ENCODE assay signal across 8 cellular contexts in the genomic region with DNA sequence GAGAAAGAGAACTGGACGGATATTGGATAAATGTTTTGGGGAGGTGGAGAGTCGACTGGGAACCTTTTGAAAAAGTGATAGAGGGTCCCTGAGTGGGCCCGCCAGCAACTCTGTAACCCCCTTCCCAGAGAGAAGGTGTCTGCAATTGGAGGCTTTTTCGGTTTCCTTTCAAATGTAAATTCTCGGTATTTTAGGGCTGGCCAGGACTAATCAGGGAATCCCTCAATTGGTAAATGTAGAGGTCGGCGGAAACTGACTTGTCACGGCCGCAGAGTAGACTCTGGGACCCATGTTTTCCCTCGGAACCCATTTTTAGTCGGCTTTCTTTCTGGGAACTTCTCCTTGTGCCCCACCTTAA. TPM values are rescaled to one million over a fixed set of nuclear protein-coding genes. Genes with fewer than 3 reads are reported as not detected.
DNase-seq lines count a peak whose midpoint lies in the region; ATAC-seq and TF ChIP-seq lines count a peak whose summit lies in the region.

No MANE protein-coding gene starts in this region.

- H2BK12ac ChIP-seq in neuronal stem cell (ENCODE audit: low read length), result no peak overlapping the region

- peaks cover 16% of the 10 kb centered on the region; the same call in 1 of the 2 replicates for H3K79me2 ChIP-seq in OCI-LY1 (ENCODE audit: insufficient read depth, low read length)

- H4K91ac ChIP-seq in neuronal stem cell (ENCODE audit: low read depth, low read length, poor library complexity), result no peak overlapping the region

- H4K8ac ChIP-seq in neuronal stem cell (ENCODE audit: low read depth, low read length), result no peak overlapping the region

- peak overlapping the region; percentile 95 for H3K18ac ChIP-seq in neuronal stem cell (ENCODE audit: low read length)

- ATAC-seq in HG02938 (IDR thresholded peaks at IDR 0.05; ENCODE audit: unreplicated experiment), result no peak
- no peak for ATAC-seq in GM21737 (IDR thresholded peaks at IDR 0.05; ENCODE audit: unreplicated experiment)

- H3F3A ChIP-seq in OCI-LY1 (ENCODE audit: insufficient read depth, low read length), result no peaks in the 10 kb centered on the region

- H3K23ac ChIP-seq in neuronal stem cell (ENCODE audit: low read depth, low read length, poor library complexity), result no peak overlapping the region

- no peaks in the 10 kb centered on the region for H3K9me3 ChIP-seq in OCI-LY1 (ENCODE audit: low read length)
- no peaks in the 10 kb centered on the region for H3K9me3 ChIP-seq in neuronal stem cell (replicated peaks in 1 of 2; ENCODE audit: control insufficient read depth in 2 of 2, insufficient read depth in 1 of 2, low read depth in 1 of 2, low read length in 2 of 2)

- H2BK15ac ChIP-seq in neuronal stem cell (ENCODE audit: low read length), result no peak overlapping the region

- peak overlapping the region; percentile 87 for H3K27ac ChIP-seq in OCI-LY1 (ENCODE audit: low read depth, low read length, poor library complexity, severe bottlenecking)
- peak overlapping the region; percentile 6 for H3K27ac ChIP-seq in epithelial cell of prostate
- H3K27ac ChIP-seq in neuronal stem cell (replicated peaks; ENCODE audit: low read length), result peak overlapping the region; percentile 89

- DNase-seq in epithelial cell of prostate (ENCODE audit: low read depth, low spot score) (no peak), neuronal stem cell (ENCODE audit: low spot score) (no peak), GM19240 (ENCODE audit: insufficient read length, low spot score) (no peak)
- DNase-seq in activated effector memory CD4-positive, alpha-beta T cell treated with anti-CD3 and anti-CD28 coated beads, Interleukin-2, amount 50 U/mL, for 16 hours, result no peak

- H3K9me2 ChIP-seq in OCI-LY1 (ENCODE audit: low read depth, low read length), result no peaks in the 10 kb centered on the region

- H3K14ac ChIP-seq in neuronal stem cell (ENCODE audit: low read length), result peak overlapping the region; percentile 49

- TF ChIP-seq CTCF in OCI-LY1 (IDR thresholded peaks at IDR 0.05; ENCODE audit: low read length), result no peak

- peak overlapping the region; percentile 92 for H3K9ac ChIP-seq in OCI-LY1 (ENCODE audit: low read length)
- peak overlapping the region; percentile 94 for H3K9ac ChIP-seq in neuronal stem cell (ENCODE audit: low read depth, low read length, poor library complexity)

- H3K4me2 ChIP-seq in OCI-LY1 (ENCODE audit: low read length), result peak overlapping the region; percentile 79
- peak overlapping the region; percentile 74 for H3K4me2 ChIP-seq in neuronal stem cell (ENCODE audit: insufficient read depth, low read length, poor library complexity, severe bottlenecking)

- H3K4ac ChIP-seq in neuronal stem cell (ENCODE audit: low read length), result no peak overlapping the region

- H2BK5ac ChIP-seq in neuronal stem cell (ENCODE audit: low read length), result peak overlapping the region; percentile 68

- no peak overlapping the region for H2AK5ac ChIP-seq in neuronal stem cell (ENCODE audit: low read depth, low read length)

- WGBS in neuronal stem cell (ENCODE audit: extremely low coverage in 2 of 2, insufficient read length in 2 of 2, insufficient replicate concordance in 1 of 2), 2 donors, result no CpG with 5 or more reads among the region's 11 CpGs

- H3K4me3 ChIP-seq in GM08714 (ENCODE audit: low read length) (peak overlapping the region; percentile 82), OCI-LY1 (ENCODE audit: low read depth, low read length, poor library complexity, severe bottlenecking) (peak overlapping the region; percentile 84), neuronal stem cell (ENCODE audit: low read length in 2 of 2) (peak overlapping the region; percentile 84 to 95)

- no peak overlapping the region for H2AFZ ChIP-seq in OCI-LY1 (ENCODE audit: low read length)
- peak overlapping the region; percentile 81 for H2AFZ ChIP-seq in neuronal stem cell (ENCODE audit: low read length)

- H3K4me1 ChIP-seq in OCI-LY1 (ENCODE audit: insufficient read depth, low read length, severe bottlenecking), result peaks cover 27% of the 10 kb centered on the region
- H3K4me1 ChIP-seq in neuronal stem cell (ENCODE audit: control insufficient read depth in 2 of 2, insufficient read depth in 1 of 2, low read depth in 1 of 2, low read length in 2 of 2), result peaks cover 6 to 13% of the 10 kb centered on the region in 2 donors

- H3K36me3 ChIP-seq in OCI-LY1 (ENCODE audit: insufficient read depth, low read length), result peaks cover 46% of the 10 kb centered on the region
- peaks cover 18 to 49% of the 10 kb centered on the region in 2 donors for H3K36me3 ChIP-seq in neuronal stem cell (replicated peaks in 1 of 2; ENCODE audit: control insufficient read depth in 2 of 2, insufficient read depth in 2 of 2, low read length in 2 of 2)

- H3K79me1 ChIP-seq in neuronal stem cell (ENCODE audit: low read depth, low read length), result no peaks in the 10 kb centered on the region

- H3K27me3 ChIP-seq in OCI-LY1 (ENCODE audit: insufficient read depth, low read length) (no peaks in the 10 kb centered on the region), neuronal stem cell (ENCODE audit: control insufficient read depth in 3 of 3, insufficient read depth in 3 of 3, low read depth in 1 of 3, low read length in 3 of 3) (no peaks in the 10 kb centered on the region)

- no peak overlapping the region for H2BK120ac ChIP-seq in neuronal stem cell (ENCODE audit: low read depth, low read length)

- H4K20me1 ChIP-seq in OCI-LY1 (ENCODE audit: insufficient read depth, low read length), result no peaks in the 10 kb centered on the region

RNA-seq across cellular contexts. Expression of gene CCNB1, which starts 0.5 kb away (rescaled TPM):
- 274 TPM for polyA plus RNA-seq in neuronal stem cell (2013, experiment 1 of 2)
- polyA plus RNA-seq in neuronal stem cell (2013, experiment 2 of 2), result 269 TPM

RNA-seq across cellular contexts. Expression of gene CENPH, which starts 21.9 kb away (rescaled TPM):
- 126 TPM for polyA plus RNA-seq in neuronal stem cell (2013, experiment 1 of 2)
- 128 TPM for polyA plus RNA-seq in neuronal stem cell (2013, experiment 2 of 2)

Comparison
In these comparisons a context has a peak if more than half of its experiments do, and no peak if none do; other contexts are left out.
1. H3K27ac ChIP-seq: peak in every context shown above with its lines; median percentile 89 in neuronal stem cell; 87 in OCI-LY1; 6 in epithelial cell of prostate.